In the genomic region with DNA sequence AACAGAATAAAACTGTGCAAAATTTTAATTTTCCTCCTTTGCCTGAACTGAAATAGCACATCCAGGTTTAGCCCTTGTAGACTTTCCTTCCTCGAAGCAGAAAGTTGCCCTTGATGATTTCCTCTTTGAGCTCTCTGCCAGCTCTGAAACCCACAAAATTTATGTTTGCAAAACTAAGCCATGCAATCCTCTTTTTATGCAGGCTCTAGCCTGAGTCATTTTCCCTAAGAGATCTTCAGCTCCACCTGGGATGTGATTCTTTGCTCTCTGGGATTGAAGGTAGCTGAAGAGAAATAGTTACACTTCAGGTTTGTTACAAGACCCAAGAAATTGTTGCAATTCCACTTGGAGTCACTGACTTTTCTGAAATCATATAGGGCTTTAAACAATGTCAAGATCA, we compare ENCODE assay signal across 1 cellular context.
TF ChIP-seq lines count a peak whose summit lies in the region.

No MANE protein-coding gene starts in this region.

TF ChIP-seq in HepG2, 621 proteins besides CTCF, POLR2A, EP300 and RAD21 (continued from another document):
- TF ChIP-seq, protein P1, sequence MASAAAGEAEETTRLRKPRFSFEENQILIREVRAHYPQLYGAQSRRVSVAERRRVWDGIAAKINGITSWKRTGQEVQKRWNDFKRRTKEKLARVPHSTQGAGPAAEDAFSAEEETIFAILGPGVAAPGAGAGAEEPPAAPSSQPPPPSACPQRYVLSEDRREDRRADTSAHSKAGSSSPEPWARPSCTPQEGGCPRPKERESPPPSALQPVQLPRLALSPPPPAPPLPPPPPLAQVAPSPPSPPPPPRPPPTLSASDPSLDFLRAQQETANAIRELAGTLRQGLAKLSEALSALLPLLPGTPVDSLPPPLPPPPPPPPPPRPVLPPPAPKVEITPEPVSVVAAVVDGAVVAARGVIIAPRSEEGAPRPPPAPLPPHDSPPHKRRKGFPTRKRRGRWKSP (CRISPR knock-in tag; IDR thresholded peaks at IDR 0.05), result no peak
- TF ChIP-seq ZEB1 (IDR thresholded peaks at IDR 0.05; ENCODE audit: insufficient replicate concordance, low read depth), result no peak
- TF ChIP-seq ZFP37 (CRISPR knock-in tag; IDR thresholded peaks at IDR 0.05; ENCODE audit: borderline replicate concordance), result no peak
- no peak for TF ChIP-seq ATF1 (CRISPR knock-in tag; IDR thresholded peaks at IDR 0.05)
- TF ChIP-seq HOXA7 (CRISPR knock-in tag; IDR thresholded peaks at IDR 0.05), result no peak
- TF ChIP-seq ZNF296 (CRISPR knock-in tag; conservative IDR thresholded peaks at IDR 0.05), result no peak
- TF ChIP-seq ZNF720 (CRISPR knock-in tag; IDR thresholded peaks at IDR 0.05), result no peak
- no peak for TF ChIP-seq ZNF224 (CRISPR knock-in tag; IDR thresholded peaks at IDR 0.05)
- TF ChIP-seq, protein P2, sequence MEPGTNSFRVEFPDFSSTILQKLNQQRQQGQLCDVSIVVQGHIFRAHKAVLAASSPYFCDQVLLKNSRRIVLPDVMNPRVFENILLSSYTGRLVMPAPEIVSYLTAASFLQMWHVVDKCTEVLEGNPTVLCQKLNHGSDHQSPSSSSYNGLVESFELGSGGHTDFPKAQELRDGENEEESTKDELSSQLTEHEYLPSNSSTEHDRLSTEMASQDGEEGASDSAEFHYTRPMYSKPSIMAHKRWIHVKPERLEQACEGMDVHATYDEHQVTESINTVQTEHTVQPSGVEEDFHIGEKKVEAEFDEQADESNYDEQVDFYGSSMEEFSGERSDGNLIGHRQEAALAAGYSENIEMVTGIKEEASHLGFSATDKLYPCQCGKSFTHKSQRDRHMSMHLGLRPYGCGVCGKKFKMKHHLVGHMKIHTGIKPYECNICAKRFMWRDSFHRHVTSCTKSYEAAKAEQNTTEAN (CRISPR knock-in tag; conservative IDR thresholded peaks at IDR 0.05), result no peak
